Comparison of ENCODE assay signal across 7 cellular contexts in genomic region chr17:57945999-57946797, GRCh38. TPM values are rescaled to one million over a fixed set of nuclear protein-coding genes. Genes with fewer than 3 reads are reported as not detected.
DNase-seq lines count a peak whose midpoint lies in the region; ATAC-seq and TF ChIP-seq lines count a peak whose summit lies in the region.

No MANE protein-coding gene starts in this region.

- peak overlapping the region; percentile 57 for H3K27ac Mint-ChIP-seq in activated naive CD8-positive, alpha-beta T cell treated with anti-CD3 and anti-CD28 coated beads, Interleukin-2, amount 50 U/mL, for 24 hours

- H3K4me3 ChIP-seq in lower lobe of right lung (peak overlapping the region; percentile 47), vagina (peak overlapping the region; percentile 32 to 38)

- peaks cover 42% of the 10 kb centered on the region for H3K4me1 Mint-ChIP-seq in activated naive CD8-positive, alpha-beta T cell treated with anti-CD3 and anti-CD28 coated beads, Interleukin-2, amount 50 U/mL, for 24 hours

- peak overlapping the region; percentile 56 for H3K4me3 Mint-ChIP-seq in activated naive CD8-positive, alpha-beta T cell treated with anti-CD3 and anti-CD28 coated beads, Interleukin-2, amount 50 U/mL, for 24 hours

- no peaks in the 10 kb centered on the region for H3K9me3 Mint-ChIP-seq in activated naive CD8-positive, alpha-beta T cell treated with anti-CD3 and anti-CD28 coated beads, Interleukin-2, amount 50 U/mL, for 24 hours

- TF ChIP-seq POLR2A in vagina (IDR thresholded peaks at IDR 0.05): no peak

- no peak for DNase-seq in activated naive CD8-positive, alpha-beta T cell treated with anti-CD3 and anti-CD28 coated beads, Interleukin-2, amount 50 U/mL, for 24 hours
- DNase-seq in lower lobe of right lung (no peak), vagina (ENCODE audit: extremely low spot score in 2 of 2) (no peak), HK-2 (ENCODE audit: unreplicated experiment) (no peak), activated gamma-delta T cell treated with Interleukin-2 at 50 U/mL for 16 hours (no peak)

- H3K36me3 ChIP-seq in lower lobe of right lung: no peaks in the 10 kb centered on the region
- no peaks in the 10 kb centered on the region for H3K36me3 ChIP-seq in vagina

- ATAC-seq in GM18861 (IDR thresholded peaks at IDR 0.05; ENCODE audit: unreplicated experiment): peak; percentile 3
- peak; percentile 27 for ATAC-seq in HG02943 (IDR thresholded peaks at IDR 0.05; ENCODE audit: low read depth, unreplicated experiment)
- no peak for ATAC-seq in activated naive CD8-positive, alpha-beta T cell treated with anti-CD3 and anti-CD28 coated beads, Interleukin-2, amount 50 U/mL, for 24 hours
- ATAC-seq in lower lobe of right lung: peak; percentile 28 to 48

- intact Hi-C loops in lower lobe of right lung (cut with DNase I): no loop called here
- intact Hi-C loops in vagina (cut with DNase I): no loop called here

- H3K27ac ChIP-seq in lower lobe of right lung (peak overlapping the region; percentile 79), vagina (peak overlapping the region; percentile 99)

- TF ChIP-seq CTCF in lower lobe of right lung (IDR thresholded peaks at IDR 0.05): no peak
- TF ChIP-seq CTCF in vagina (IDR thresholded peaks at IDR 0.05): no peak

- H3K9me3 ChIP-seq in lower lobe of right lung (no peaks in the 10 kb centered on the region), vagina (no peaks in the 10 kb centered on the region)

- H3K4me1 ChIP-seq in lower lobe of right lung: peaks cover 81% of the 10 kb centered on the region
- peaks cover 100% of the 10 kb centered on the region for H3K4me1 ChIP-seq in vagina

- H3K27me3 ChIP-seq in lower lobe of right lung (ENCODE audit: low read depth) (no peaks in the 10 kb centered on the region), vagina (no peaks in the 10 kb centered on the region)

- no peaks in the 10 kb centered on the region for H3K36me3 Mint-ChIP-seq in activated naive CD8-positive, alpha-beta T cell treated with anti-CD3 and anti-CD28 coated beads, Interleukin-2, amount 50 U/mL, for 24 hours (ENCODE audit: low read depth)

- H3K27me3 Mint-ChIP-seq in activated naive CD8-positive, alpha-beta T cell treated with anti-CD3 and anti-CD28 coated beads, Interleukin-2, amount 50 U/mL, for 24 hours: peaks cover 22% of the 10 kb centered on the region

RNA-seq across cellular contexts. Expression of gene CUEDC1, which starts 9.0 kb away (rescaled TPM):
- total RNA-seq in lower lobe of right lung: 42.8 TPM
- total RNA-seq in vagina: 28.7 TPM

RNA-seq across cellular contexts. Expression of gene VEZF1, which starts 41.9 kb away (rescaled TPM):
- 73.5 TPM for total RNA-seq in lower lobe of right lung
- total RNA-seq in vagina: 86.2 TPM
